2 cellular contexts compared by ENCODE assay signal in the genomic region with DNA sequence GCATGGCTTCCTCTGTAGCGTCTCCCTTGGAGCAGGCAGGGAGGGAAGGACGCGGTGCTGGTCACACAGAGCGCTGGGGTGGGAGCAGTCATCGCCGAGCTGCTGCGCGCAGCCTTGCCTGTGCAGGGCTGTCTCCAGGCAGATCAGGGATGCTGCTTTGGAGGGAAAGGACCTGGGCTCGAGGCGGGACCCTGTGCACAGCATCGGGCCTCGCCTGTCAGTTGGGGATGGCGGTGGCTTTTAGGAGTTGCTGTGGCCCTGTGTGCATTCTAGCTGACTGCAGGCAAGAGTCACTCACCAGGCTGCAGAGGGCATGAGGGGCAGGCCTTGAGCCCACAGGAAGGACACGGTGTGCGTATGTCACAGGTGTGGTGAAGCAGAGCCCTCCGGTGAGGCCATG.
TF ChIP-seq lines count a peak whose summit lies in the region.

No MANE protein-coding gene starts in this region.

TF ChIP-seq in HepG2, 621 proteins besides CTCF, POLR2A, EP300 and RAD21:
- TF ChIP-seq, protein P1, sequence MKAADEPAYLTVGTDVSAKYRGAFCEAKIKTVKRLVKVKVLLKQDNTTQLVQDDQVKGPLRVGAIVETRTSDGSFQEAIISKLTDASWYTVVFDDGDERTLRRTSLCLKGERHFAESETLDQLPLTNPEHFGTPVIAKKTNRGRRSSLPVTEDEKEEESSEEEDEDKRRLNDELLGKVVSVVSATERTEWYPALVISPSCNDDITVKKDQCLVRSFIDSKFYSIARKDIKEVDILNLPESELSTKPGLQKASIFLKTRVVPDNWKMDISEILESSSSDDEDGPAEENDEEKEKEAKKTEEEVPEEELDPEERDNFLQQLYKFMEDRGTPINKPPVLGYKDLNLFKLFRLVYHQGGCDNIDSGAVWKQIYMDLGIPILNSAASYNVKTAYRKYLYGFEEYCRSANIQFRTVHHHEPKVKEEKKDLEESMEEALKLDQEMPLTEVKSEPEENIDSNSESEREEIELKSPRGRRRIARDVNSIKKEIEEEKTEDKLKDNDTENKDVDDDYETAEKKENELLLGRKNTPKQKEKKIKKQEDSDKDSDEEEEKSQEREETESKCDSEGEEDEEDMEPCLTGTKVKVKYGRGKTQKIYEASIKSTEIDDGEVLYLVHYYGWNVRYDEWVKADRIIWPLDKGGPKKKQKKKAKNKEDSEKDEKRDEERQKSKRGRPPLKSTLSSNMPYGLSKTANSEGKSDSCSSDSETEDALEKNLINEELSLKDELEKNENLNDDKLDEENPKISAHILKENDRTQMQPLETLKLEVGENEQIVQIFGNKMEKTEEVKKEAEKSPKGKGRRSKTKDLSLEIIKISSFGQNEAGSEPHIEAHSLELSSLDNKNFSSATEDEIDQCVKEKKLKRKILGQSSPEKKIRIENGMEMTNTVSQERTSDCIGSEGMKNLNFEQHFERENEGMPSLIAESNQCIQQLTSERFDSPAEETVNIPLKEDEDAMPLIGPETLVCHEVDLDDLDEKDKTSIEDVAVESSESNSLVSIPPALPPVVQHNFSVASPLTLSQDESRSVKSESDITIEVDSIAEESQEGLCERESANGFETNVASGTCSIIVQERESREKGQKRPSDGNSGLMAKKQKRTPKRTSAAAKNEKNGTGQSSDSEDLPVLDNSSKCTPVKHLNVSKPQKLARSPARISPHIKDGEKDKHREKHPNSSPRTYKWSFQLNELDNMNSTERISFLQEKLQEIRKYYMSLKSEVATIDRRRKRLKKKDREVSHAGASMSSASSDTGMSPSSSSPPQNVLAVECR (CRISPR knock-in tag; IDR thresholded peaks at IDR 0.05; ENCODE audit: borderline replicate concordance) = peak; percentile 18; the same call in 1 of the 2 replicates
- TF ChIP-seq ZBTB3 (CRISPR knock-in tag; IDR thresholded peaks at IDR 0.05; ENCODE audit: borderline replicate concordance, low read depth) = no peak
TF ChIP-seq in HepG2: peak in this region for 1.

TF ChIP-seq in SK-N-SH, 30 proteins besides CTCF, POLR2A, EP300 and RAD21:
- TF ChIP-seq TAF1 (IDR thresholded peaks at IDR 0.05; ENCODE audit: borderline replicate concordance, low read depth, low read length) (no peak), MEF2A (IDR thresholded peaks at IDR 0.05; ENCODE audit: borderline replicate concordance, low read depth) (no peak), SMC3 (IDR thresholded peaks at IDR 0.05; ENCODE audit: low read depth, low read length) (no peak), RXRA (IDR thresholded peaks at IDR 0.05; ENCODE audit: borderline replicate concordance, low read depth) (no peak), FOXM1 (IDR thresholded peaks at IDR 0.05; ENCODE audit: low read depth) (no peak), NRF1 (IDR thresholded peaks at IDR 0.05; ENCODE audit: low read depth, low read length) (no peak), ELF1 (IDR thresholded peaks at IDR 0.05) (no peak), SIN3A (IDR thresholded peaks at IDR 0.05; ENCODE audit: borderline replicate concordance, low read depth, low read length) (no peak), FOXJ3 (CRISPR knock-in tag; IDR thresholded peaks at IDR 0.05) (no peak), RFX5 (IDR thresholded peaks at IDR 0.05; ENCODE audit: low read length) (no peak), FOSL2 (IDR thresholded peaks at IDR 0.05; ENCODE audit: borderline replicate concordance, low read depth) (no peak)
- TF ChIP-seq, protein P2, sequence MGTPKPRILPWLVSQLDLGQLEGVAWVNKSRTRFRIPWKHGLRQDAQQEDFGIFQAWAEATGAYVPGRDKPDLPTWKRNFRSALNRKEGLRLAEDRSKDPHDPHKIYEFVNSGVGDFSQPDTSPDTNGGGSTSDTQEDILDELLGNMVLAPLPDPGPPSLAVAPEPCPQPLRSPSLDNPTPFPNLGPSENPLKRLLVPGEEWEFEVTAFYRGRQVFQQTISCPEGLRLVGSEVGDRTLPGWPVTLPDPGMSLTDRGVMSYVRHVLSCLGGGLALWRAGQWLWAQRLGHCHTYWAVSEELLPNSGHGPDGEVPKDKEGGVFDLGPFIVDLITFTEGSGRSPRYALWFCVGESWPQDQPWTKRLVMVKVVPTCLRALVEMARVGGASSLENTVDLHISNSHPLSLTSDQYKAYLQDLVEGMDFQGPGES (IDR thresholded peaks at IDR 0.05; ENCODE audit: low read depth, low read length) = no peak
